Comparison of ENCODE assay signal across 15 cellular contexts in the genomic region with DNA sequence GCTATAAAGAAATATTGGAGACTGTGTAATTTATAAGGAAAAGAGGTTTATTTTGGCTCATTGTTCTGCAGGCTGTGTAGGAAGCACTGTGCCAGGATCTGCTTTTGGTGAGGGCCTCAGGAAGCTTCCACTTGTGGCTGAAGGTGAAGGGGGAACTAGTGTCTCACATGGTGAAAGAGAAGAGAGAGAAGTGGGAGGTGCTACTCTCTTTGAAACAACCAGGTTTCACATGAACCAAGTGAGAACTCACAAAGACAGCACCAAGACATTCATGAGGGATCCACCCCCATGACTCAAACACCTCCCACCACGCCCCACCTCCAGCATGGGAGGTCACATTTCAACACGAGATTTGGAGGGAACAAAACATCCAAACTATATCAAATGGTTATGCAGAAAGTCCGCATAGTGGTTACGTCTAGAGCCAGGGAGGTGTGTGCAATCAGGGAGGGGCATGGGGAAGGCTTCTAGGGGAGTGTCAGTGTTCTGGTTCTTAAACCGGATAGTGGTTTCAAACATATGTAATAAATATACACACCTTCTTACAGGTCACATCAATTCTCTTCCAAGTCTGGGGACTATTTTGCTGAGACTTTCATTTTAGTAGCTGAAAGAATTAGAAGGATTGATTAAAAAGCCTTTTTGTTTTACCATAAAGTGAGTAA.
"Had no signal": no experiment of that assay in that cellular context is flagged by ENCODE, and none has a peak within 500 bp of the region (broad histone marks: within the 10 kb centered on the region; RNA-seq: fewer than 3 reads in every experiment).

No MANE protein-coding gene starts in this region.

- H3K4me3 ChIP-seq: sigmoid colon had no signal

- H3K9me3 ChIP-seq: sigmoid colon had no signal

- H3K27me3 ChIP-seq: sigmoid colon had no signal

- H3K4me3 Mint-ChIP-seq: activated naive CD8-positive, alpha-beta T cell; activated T-cell treated with anti-CD3 and anti-CD28 coated beads, Interleukin-2, amount 50 U/mL, for 24 hours; nephron progenitor cell; T-helper 17 cell; type B pancreatic cell had no signal

- FAIRE-seq: bronchial epithelial cell, endometrium, islet of Langerhans had no signal

- DNase-seq: activated effector memory CD4-positive, alpha-beta T cell treated with anti-CD3 and anti-CD28 coated beads, Interleukin-2, amount 50 U/mL, for 16 hours; activated T-cell treated with anti-CD3 and anti-CD28 coated beads, Interleukin-2, amount 50 U/mL, for 24 hours; head of caudate nucleus; nephron progenitor cell; sigmoid colon; stimulated activated CD4-positive, alpha-beta T cell treated with anti-CD3 and anti-CD28 coated beads, Interleukin-2, amount 100 ng/mL, for 24 hours; stimulated activated naive CD4-positive, alpha-beta T cell; substantia nigra; T-helper 17 cell had no signal

- ATAC-seq: esophagus mucosa, T-helper 17 cell had no signal

- H3K27me3 Mint-ChIP-seq: type B pancreatic cell had no signal

- H3K36me3 ChIP-seq: sigmoid colon had no signal

- H3K27ac Mint-ChIP-seq: activated naive CD8-positive, alpha-beta T cell; activated T-cell treated with anti-CD3 and anti-CD28 coated beads, Interleukin-2, amount 50 U/mL, for 24 hours; nephron progenitor cell; T-helper 17 cell; type B pancreatic cell had no signal

- H3K36me3 Mint-ChIP-seq: activated naive CD8-positive, alpha-beta T cell had no signal
